In genomic region chr14:90715495-90715894, GRCh38 we compare ENCODE assay signal across 19 cellular contexts.
A peak's percentile ranks its signal among the peaks of the same experiment; 100 is the strongest.
DNase-seq lines count a peak whose midpoint lies in the region; FAIRE-seq and TF ChIP-seq lines count a peak whose summit lies in the region.
"Had no signal": no experiment of that assay in that cellular context is flagged by ENCODE, and none has a peak within 500 bp of the region (broad histone marks: within the 10 kb centered on the region; RNA-seq: fewer than 3 reads in every experiment).

No MANE protein-coding gene starts in this region.

- H3K27me3 ChIP-seq in H1 (replicated peaks in 1 of 4; ENCODE audit: control insufficient read depth in 3 of 4, extremely low read depth in 1 of 4, insufficient read depth in 3 of 4, low read length in 3 of 4) (no peaks in the 10 kb centered on the region), trophoblast cell (ENCODE audit: insufficient read depth, low read length) (no peaks in the 10 kb centered on the region), thymus (ENCODE audit: control insufficient read depth, insufficient read depth) (no peaks in the 10 kb centered on the region), esophagus muscularis mucosa (no peaks in the 10 kb centered on the region)
- H3K27me3 ChIP-seq: Peyer's patch had no signal

- H3K4ac ChIP-seq in H1 (replicated peaks; ENCODE audit: insufficient read length, low read depth, low read length), result no peak overlapping the region
- peak overlapping the region; percentile 22 for H3K4ac ChIP-seq in trophoblast cell (ENCODE audit: low read depth, low read length)

- CTCF ChIA-PET in H1 (lab: Charles Lee; ENCODE audit: partially characterized antibody), result interaction anchor here (1.3 kb wide), 2 partner anchors 18 to 44 kb away, joined by 7 to 8 read pairs; no protein-coding TSS in a partner anchor

- H3K9me3 ChIP-seq in H1 (ENCODE audit: insufficient read depth in 2 of 2, low read depth in 1 of 2, low read length in 1 of 2), result no peaks in the 10 kb centered on the region
- H3K9me3 ChIP-seq in trophoblast cell (ENCODE audit: insufficient read depth, low read depth, low read length), result no peaks in the 10 kb centered on the region
- H3K9me3 ChIP-seq in thymus (ENCODE audit: control insufficient read depth), result no peaks in the 10 kb centered on the region
- no peaks in the 10 kb centered on the region for H3K9me3 ChIP-seq in esophagus muscularis mucosa
- H3K9me3 ChIP-seq: Peyer's patch had no signal

- no peaks in the 10 kb centered on the region for H3K79me1 ChIP-seq in H1 (ENCODE audit: low read depth, low read length)
- peaks cover 15% of the 10 kb centered on the region for H3K79me1 ChIP-seq in trophoblast cell (ENCODE audit: low read length)

- H2AFZ ChIP-seq in H1 (ENCODE audit: low read length) (no peak overlapping the region), trophoblast cell (ENCODE audit: insufficient read depth, low read length, poor library complexity) (no peak overlapping the region)

- no peak overlapping the region for H2BK120ac ChIP-seq in H1 (replicated peaks; ENCODE audit: low read depth, low read length)
- H2BK120ac ChIP-seq in trophoblast cell (ENCODE audit: insufficient read depth, low read length, poor library complexity), result peak overlapping the region; percentile 63

- no peaks in the 10 kb centered on the region for H3K23me2 ChIP-seq in H1 (ENCODE audit: low read depth, low read length)

- no peak overlapping the region for H3K14ac ChIP-seq in H1 (ENCODE audit: insufficient read length)
- H3K14ac ChIP-seq in trophoblast cell (ENCODE audit: low read length), result peak overlapping the region; percentile 43

- H3K4me2 ChIP-seq in H1 (ENCODE audit: insufficient read depth in 1 of 2, low read depth in 2 of 2, low read length in 2 of 2) (no peak overlapping the region), trophoblast cell (ENCODE audit: low read length) (peak overlapping the region; percentile 50)

- H4K12ac ChIP-seq in trophoblast cell (ENCODE audit: low read depth, low read length), result no peak overlapping the region

- H3K9ac ChIP-seq in H1 (replicated peaks in 1 of 4; ENCODE audit: extremely low read depth in 1 of 4, low read depth in 3 of 4, low read length in 3 of 4) (no peak overlapping the region), trophoblast cell (ENCODE audit: low read length) (no peak overlapping the region)

- POLR2A ChIA-PET in H1 (lab: Charles Lee; ENCODE audit: partially characterized antibody), result interaction anchor here (1.5 kb wide), 1 partner anchor 26 kb away, joined by 3 read pairs; no protein-coding TSS in a partner anchor

- no peak for DNase-seq in LNCaP clone FGC (ENCODE audit: low read depth)
- peak in 1 of 2 experiments; percentile 14 for DNase-seq in H1 (ENCODE audit: low read depth in 1 of 2, low spot score in 2 of 2)
- peak in 1 of 2 donors; percentile 20 for DNase-seq in trophoblast cell
- DNase-seq in NCI-H748 treated with DMSO at 0.1 percent for 48 hours (lab: John Stamatoyannopoulos, UW), result no peak
- DNase-seq in esophagus muscularis mucosa (ENCODE audit: extremely low spot score), result no peak
- DNase-seq in central memory CD4-positive, alpha-beta T cell, result no peak
- DNase-seq: DMS53; GDM1; GOT3; Karpas-422; NCI-H1417; NCI-H1930; NCI-H2227 treated with DMSO at 0.1 percent for 48 hours; NK-92 treated with Interleukin-12 subunit alpha and Interleukin-12 subunit beta, amount 100 ng/mL, for 24 hours; Peyer's patch had no signal

- H4K5ac ChIP-seq in H1 (ENCODE audit: insufficient read length, low read depth, low read length), result no peak overlapping the region

- TF ChIP-seq RAD21 in H1 (IDR thresholded peaks at IDR 0.05 in 1 of 2, conservative IDR thresholded peaks at IDR 0.05 in 1 of 2; ENCODE audit: low read depth in 2 of 2, low read length in 2 of 2), result no peak

- no peak for FAIRE-seq in H1 (lab: Jason Lieb, UNC)
- FAIRE-seq: A204.1, D721Med, GM18507 had no signal

- H3K18ac ChIP-seq in H1 (ENCODE audit: extremely low read depth, low read length), result no peak overlapping the region
- H3K18ac ChIP-seq in trophoblast cell (ENCODE audit: low read length), result peak overlapping the region; percentile 42

- 0 out of 2 replicates have a peak overlapping the region, but pooled peaks have one; percentile 15 for H2AK5ac ChIP-seq in H1 (ENCODE audit: low read depth, low read length)
- peak overlapping the region; percentile 16 for H2AK5ac ChIP-seq in trophoblast cell (ENCODE audit: low read length)

- 100% methylated on average over 2 of the region's 2 CpGs; no CpG with 5 or more reads in 1 of the 2 experiments for WGBS in H1 (ENCODE audit: extremely low coverage in 1 of 2, insufficient coverage in 1 of 2, insufficient read length in 1 of 2, insufficient replicate concordance in 2 of 2, low coverage in 1 of 2, low lambda C conversion rate in 2 of 2, missing lambda C conversion rate in 1 of 2), 2 experiments
- no CpG with 5 or more reads among the region's 2 CpGs for WGBS in trophoblast cell (ENCODE audit: extremely low coverage, insufficient coverage, insufficient read length)
- WGBS in thymus, result 89% methylated on average over 2 of the region's 2 CpGs
- 92% methylated on average over 2 of the region's 2 CpGs for WGBS in esophagus muscularis mucosa

- intact Hi-C loops in esophagus muscularis mucosa (cut with DNase I), result no loop called here

- no peak overlapping the region for H2BK15ac ChIP-seq in H1 (ENCODE audit: low read length)

- TF ChIP-seq POLR2A in H1 (IDR thresholded peaks at IDR 0.05; ENCODE audit: control extremely low read depth in 1 of 2, low read depth in 2 of 2, low read length in 2 of 2), result no peak
- TF ChIP-seq POLR2A in esophagus muscularis mucosa (IDR thresholded peaks at IDR 0.05; ENCODE audit: low read depth), result no peak

- H3K79me2 ChIP-seq in H1 (ENCODE audit: control insufficient read depth in 1 of 2, insufficient read depth in 2 of 2, low read length in 2 of 2) (no peaks in the 10 kb centered on the region), trophoblast cell (ENCODE audit: control insufficient read depth, insufficient read depth, low read length, poor library complexity) (peaks cover 4% of the 10 kb centered on the region)

- H3K4me1 ChIP-seq in H1 (replicated peaks in 1 of 4; ENCODE audit: control insufficient read depth in 3 of 4, insufficient read depth in 4 of 4, low read length in 3 of 4) (peaks cover 2 to 15% (median 7%) of the 10 kb centered on the region in 4 experiments; a peak in 6 of 7 replicates), trophoblast cell (ENCODE audit: control insufficient read depth in 1 of 2, insufficient read depth in 2 of 2, low read length in 2 of 2) (peaks cover 20 to 25% of the 10 kb centered on the region in 2 experiments), thymus (ENCODE audit: control insufficient read depth, insufficient read depth, low read length) (no peaks in the 10 kb centered on the region), esophagus muscularis mucosa (peaks cover 0 to 10% (median 3%) of the 10 kb centered on the region in 4 donors)
- H3K4me1 ChIP-seq: Peyer's patch had no signal

- no peak overlapping the region for H4K91ac ChIP-seq in H1 (replicated peaks; ENCODE audit: insufficient read length, low read length)
- peak overlapping the region; percentile 89 for H4K91ac ChIP-seq in trophoblast cell (ENCODE audit: low read depth, low read length)

- H3K56ac ChIP-seq in H1 (replicated peaks; ENCODE audit: insufficient read length, low read depth, low read length), result no peak overlapping the region

- H2BK5ac ChIP-seq in H1 (ENCODE audit: low read depth, low read length) (0 out of 2 replicates have a peak overlapping the region, but pooled peaks have one; percentile 37), trophoblast cell (ENCODE audit: low read depth, low read length, poor library complexity) (peak overlapping the region; percentile 77)

- TF ChIP-seq CTCF in LNCaP clone FGC (IDR thresholded peaks at IDR 0.05; ENCODE audit: control insufficient read depth, extremely low read depth, insufficient read depth) (no peak), H1 (IDR thresholded peaks at IDR 0.05; ENCODE audit: control extremely low read depth in 1 of 3, insufficient read depth in 1 of 3, low read depth in 1 of 3, low read length in 3 of 3) (no peak), esophagus muscularis mucosa (IDR thresholded peaks at IDR 0.05) (no peak)

- H3K4me3 ChIP-seq in LNCaP clone FGC (ENCODE audit: low read depth, low read length) (peak overlapping the region; percentile 22; the same call in 1 of the 2 replicates), H1 (ENCODE audit: extremely low read depth in 1 of 4, insufficient read depth in 2 of 4, low read depth in 3 of 4, low read length in 4 of 4) (no peak overlapping the region), trophoblast cell (ENCODE audit: low read depth, low read length) (no peak overlapping the region), thymus (ENCODE audit: low read length) (no peak overlapping the region), esophagus muscularis mucosa (no peak overlapping the region)
- H3K4me3 ChIP-seq: Peyer's patch had no signal

- no peak overlapping the region for H2BK12ac ChIP-seq in H1 (ENCODE audit: low read depth, low read length)
- H2BK12ac ChIP-seq in trophoblast cell (ENCODE audit: low read length), result peak overlapping the region; percentile 63

- H3K36me3 ChIP-seq in H1 (ENCODE audit: control insufficient read depth in 2 of 4, insufficient read depth in 4 of 4, low read length in 3 of 4) (no peaks in the 10 kb centered on the region), trophoblast cell (ENCODE audit: control insufficient read depth in 1 of 2, insufficient read depth in 2 of 2, low read length in 2 of 2) (no peaks in the 10 kb centered on the region), thymus (ENCODE audit: control insufficient read depth, insufficient read depth) (no peaks in the 10 kb centered on the region), esophagus muscularis mucosa (peaks cover 0 to 13% (median 6%) of the 10 kb centered on the region in 4 donors)
- H3K36me3 ChIP-seq: Peyer's patch had no signal

- TF ChIP-seq EP300 in H1 (IDR thresholded peaks at IDR 0.05; ENCODE audit: borderline replicate concordance in 1 of 2, low read depth in 2 of 2, low read length in 2 of 2), result no peak
- TF ChIP-seq EP300 in esophagus muscularis mucosa (IDR thresholded peaks at IDR 0.05), result no peak

- no peak overlapping the region for H3K27ac ChIP-seq in H1 (ENCODE audit: low read depth, low read length)
- H3K27ac ChIP-seq in trophoblast cell (ENCODE audit: low read depth, low read length), result peak overlapping the region; percentile 82
- peak overlapping the region; percentile 5 for H3K27ac ChIP-seq in thymus (ENCODE audit: low read depth)
- no peak overlapping the region for H3K27ac ChIP-seq in esophagus muscularis mucosa (replicated peaks in 1 of 4)
- H3K27ac ChIP-seq: Peyer's patch had no signal

- H4K8ac ChIP-seq in H1 (ENCODE audit: extremely low read depth, insufficient read depth, low read length), result no peak overlapping the region
- H4K8ac ChIP-seq in trophoblast cell (ENCODE audit: low read depth, low read length), result peak overlapping the region; percentile 64

- no peaks in the 10 kb centered on the region for H4K20me1 ChIP-seq in H1 (replicated peaks in 1 of 2; ENCODE audit: control insufficient read depth in 1 of 2, insufficient read depth in 2 of 2, low read length in 2 of 2)

- no peak overlapping the region for H2BK20ac ChIP-seq in H1 (ENCODE audit: low read length)

- H3K23ac ChIP-seq in H1 (ENCODE audit: insufficient read length) (no peak overlapping the region), trophoblast cell (ENCODE audit: low read length) (no peak overlapping the region)

TF ChIP-seq in H1, 55 proteins besides CTCF, POLR2A, EP300 and RAD21 (continues in another document):
- no peak for TF ChIP-seq CEBPB (IDR thresholded peaks at IDR 0.05; ENCODE audit: low read depth, low read length)

Comparison
In these comparisons a context has a peak if more than half of its experiments do, and no peak if none do; other contexts are left out.
1. H3K27ac ChIP-seq: peak in trophoblast cell (single experiment) and thymus (single experiment); none in H1 (single experiment) and esophagus muscularis mucosa (0 of 4).